ENCODE assay signal across 8 cellular contexts in the genomic region with DNA sequence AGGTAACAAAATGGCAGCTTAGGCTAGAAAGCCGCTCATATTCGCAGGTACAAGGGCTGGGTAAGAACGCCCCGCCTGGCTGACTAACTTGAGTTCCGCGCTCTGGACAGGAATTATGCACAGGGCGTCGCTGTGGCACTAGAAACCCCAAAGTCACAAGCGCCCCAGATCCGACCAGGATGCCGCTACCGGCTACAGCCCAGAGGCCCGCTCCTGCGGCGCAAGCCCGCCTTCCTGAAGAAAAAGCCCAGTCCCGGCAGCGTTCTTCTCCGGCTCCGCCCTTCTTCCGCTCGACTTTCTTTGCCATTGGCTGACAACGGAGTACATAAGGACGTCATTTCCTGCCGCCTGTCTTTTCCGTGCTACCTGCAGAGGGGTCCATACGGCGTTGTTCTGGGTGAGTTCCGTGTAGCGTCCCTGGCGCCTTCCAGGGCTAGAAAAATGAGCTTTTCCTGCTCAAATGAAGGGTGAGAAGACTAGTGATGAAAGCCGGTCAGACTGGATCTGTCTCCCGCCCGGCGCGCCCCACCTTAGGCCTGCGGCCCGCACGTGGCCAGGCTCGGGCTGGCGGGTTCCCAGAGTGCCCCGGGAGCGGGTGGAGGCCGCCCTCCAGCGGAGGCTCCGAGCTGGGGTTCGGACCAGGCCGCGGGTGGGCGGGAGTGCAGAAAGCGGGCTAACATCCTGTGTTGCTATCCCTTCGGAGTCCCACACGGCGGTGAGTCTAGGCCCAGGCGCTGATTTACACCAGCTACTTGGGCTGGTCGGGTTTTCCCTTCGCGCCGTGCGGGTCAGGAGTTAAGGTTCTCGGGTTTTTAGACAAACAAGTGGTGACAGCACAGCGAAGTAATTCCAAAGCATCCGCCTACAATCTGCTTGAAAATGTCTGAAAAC. TPM values are rescaled to one million over a fixed set of nuclear protein-coding genes. Genes with fewer than 3 reads are reported as not detected.
DNase-seq lines count a peak whose midpoint lies in the region; ATAC-seq, FAIRE-seq and TF ChIP-seq lines count a peak whose summit lies in the region.

TSS of gene RPSA (plus strand) at position 353 of the 891 bp plus-strand sequence. CDS start 934 bp downstream, outside the sequence.

- peaks cover 37% of the 10 kb centered on the region for H3K79me2 ChIP-seq in HepG2 (ENCODE audit: insufficient read depth, low read length)

- TF ChIP-seq POLR2A in HepG2 (IDR thresholded peaks at IDR 0.05; ENCODE audit: insufficient read depth in 1 of 2, low read depth in 2 of 2, low read length in 2 of 2) = peak; percentile 98 to 99

- no peaks in the 10 kb centered on the region for H3K9me3 Mint-ChIP-seq in CD4-positive, alpha-beta memory T cell

- intact Hi-C loops in CD4-positive, alpha-beta memory T cell (cut with micrococcal nuclease) = loop anchor here (1.0 to 10.0 kb wide), 7 partner anchors 22 to 1272 kb away; partner anchors contain the start of genes ACAA1, EIF1B, MYD88 and WDR48
- intact Hi-C loops in HepG2 (cut with micrococcal nuclease; ENCODE audit: unreplicated experiment) = loop anchor here (2.0 kb wide), 1 partner anchor 22 kb away; no protein-coding TSS in a partner anchor

- CTCF ChIA-PET in CD4-positive, alpha-beta memory T cell (lab: Charles Lee; ENCODE audit: partially characterized antibody) = interaction anchor here (0.8 to 5.6 kb wide), 11 partner anchors 10 to 1242 kb away, joined by 3 to 48 read pairs (median 4); no protein-coding TSS in a partner anchor
- CTCF ChIA-PET in HepG2 (lab: Yijun Ruan, JAX; ENCODE audit: low intra/inter-chr PET ratio, low total read pairs) = no interaction called here

- H3K9ac ChIP-seq in HepG2 (ENCODE audit: insufficient read depth, low read depth, low read length) = peak within 1 kb of the TSS; percentile 96

- peak within 1 kb of the TSS; percentile 81 for H3K27ac ChIP-seq in CD4-positive, alpha-beta memory T cell (ENCODE audit: low read depth, low read length)
- peak within 1 kb of the TSS; percentile 91 for H3K27ac ChIP-seq in HepG2 (ENCODE audit: extremely low read length, insufficient read depth, low read length)

- peak within 1 kb of the TSS; percentile 88 to 99 (median 96) for H3K4me3 Mint-ChIP-seq in CD4-positive, alpha-beta memory T cell

- TSS peak; percentile 71 for BruUV-seq in HepG2 (replicated peaks; lab: Mats Ljungman, UMichigan)

- DNase-seq in CD4-positive, alpha-beta memory T cell = peak; percentile 91 to 99 (median 99)
- DNase-seq in NCI-H82 (lab: John Stamatoyannopoulos, UW) (peak; percentile 98), dermis microvascular lymphatic vessel endothelial cell (ENCODE audit: low read depth in 2 of 2) (peak; percentile 93 to 97), HepG2 (ENCODE audit: low spot score) (peak; percentile 96)
- DNase-seq in activated CD4-positive, alpha-beta T cell treated with anti-CD3 and anti-CD28 coated beads, Interleukin-2, amount 50 U/mL, for 48 hours = peak; percentile 95 to 97
- peak; percentile 90 for DNase-seq in stimulated activated CD4-positive, alpha-beta T cell treated with anti-CD3 and anti-CD28 coated beads, Interleukin-4, amount 100 ng/mL, for 1 hour

- H3K4me3 ChIP-seq in CD4-positive, alpha-beta memory T cell (ENCODE audit: low read length in 2 of 2) = peak within 1 kb of the TSS; percentile 31 to 72
- H3K4me3 ChIP-seq in HepG2 (replicated peaks in 1 of 3; ENCODE audit: insufficient read depth in 1 of 3, low read depth in 2 of 3, low read length in 3 of 3) = peak within 1 kb of the TSS; percentile 82 to 94 (median 93)

- peak; percentile 70 for TF ChIP-seq CTCF in HepG2 (CRISPR knock-in tag; IDR thresholded peaks at IDR 0.05)

- peak; percentile 95 for ATAC-seq in GM19438 (IDR thresholded peaks at IDR 0.05; ENCODE audit: low read depth, unreplicated experiment)
- ATAC-seq in HG03575 (IDR thresholded peaks at IDR 0.05; ENCODE audit: extremely low read depth, insufficient number of reproducible peaks, low FRiP score, unreplicated experiment) = peak; percentile 89
- ATAC-seq in HepG2 = peak; percentile 94

- H3K36me3 Mint-ChIP-seq in CD4-positive, alpha-beta memory T cell = peaks cover 29 to 50% of the 10 kb centered on the region in 2 donors

- 0% methylated on average over 23 of the region's 63 CpGs for WGBS in HepG2 (ENCODE audit: low lambda C conversion rate)

- no peak for TF ChIP-seq EP300 in HepG2 (IDR thresholded peaks at IDR 0.05; ENCODE audit: low read depth in 2 of 2, low read length in 2 of 2)
- no peak for TF ChIP-seq EP300 in HepG2 (CRISPR knock-in tag; IDR thresholded peaks at IDR 0.05; ENCODE audit: borderline replicate concordance)

- in situ Hi-C loops in HepG2 (cut with HindIII; ENCODE audit: extremely low pct_ligation_motif_present, low pct_unique_long_range_greater_than_20kb) = no loop called here

- TF ChIP-seq RAD21 in HepG2 (CRISPR knock-in tag; IDR thresholded peaks at IDR 0.05) = peak; percentile 22

- H4K20me1 ChIP-seq in HepG2 (ENCODE audit: insufficient read depth, low read length) = peaks cover 34% of the 10 kb centered on the region

- H3K27ac Mint-ChIP-seq in CD4-positive, alpha-beta memory T cell = peak within 1 kb of the TSS; percentile 88 to 99 (median 98)

- H3K9me3 ChIP-seq in CD4-positive, alpha-beta memory T cell (ENCODE audit: control insufficient read depth in 1 of 2, low read length in 2 of 2) = no peaks in the 10 kb centered on the region
- no peaks in the 10 kb centered on the region for H3K9me3 ChIP-seq in HepG2 (ENCODE audit: low read length)

- no peaks in the 10 kb centered on the region for H3K27me3 Mint-ChIP-seq in CD4-positive, alpha-beta memory T cell

- peak within 1 kb of the TSS; percentile 64 for H2AFZ ChIP-seq in HepG2 (ENCODE audit: low read length)

- peaks cover 30 to 54% (median 43%) of the 10 kb centered on the region in 4 donors for H3K4me1 Mint-ChIP-seq in CD4-positive, alpha-beta memory T cell

- peak; percentile 89 for FAIRE-seq in HepG2 (lab: Jason Lieb, UNC)

- H3K36me3 ChIP-seq in CD4-positive, alpha-beta memory T cell (ENCODE audit: insufficient read depth, low read length) = peaks cover 31% of the 10 kb centered on the region
- peaks cover 14 to 37% of the 10 kb centered on the region in 2 experiments for H3K36me3 ChIP-seq in HepG2 (replicated peaks in 1 of 2; ENCODE audit: control insufficient read depth in 1 of 2, insufficient read depth in 2 of 2, low read length in 2 of 2)

- peaks cover 47% of the 10 kb centered on the region for H3K4me1 ChIP-seq in CD4-positive, alpha-beta memory T cell (ENCODE audit: insufficient read depth, low read length)
- H3K4me1 ChIP-seq in HepG2 (ENCODE audit: insufficient read depth, low read length) = peaks cover 76% of the 10 kb centered on the region

- no peaks in the 10 kb centered on the region for H3K27me3 ChIP-seq in CD4-positive, alpha-beta memory T cell (ENCODE audit: insufficient read depth, low read length)
- H3K27me3 ChIP-seq in HepG2 (ENCODE audit: control insufficient read depth in 1 of 2, insufficient read depth in 2 of 2, low read length in 2 of 2) = no peaks in the 10 kb centered on the region; a peak in 1 of 5 replicates

- peak within 1 kb of the TSS; percentile 97 for H3K4me2 ChIP-seq in HepG2 (ENCODE audit: low read depth, low read length)

- POLR2A ChIA-PET in CD4-positive, alpha-beta memory T cell (lab: Charles Lee; ENCODE audit: partially characterized antibody) = interaction anchor here (0.5 to 5.4 kb wide), 18 partner anchors 8 to 1793 kb away, joined by 3 to 75 read pairs (median 4); partner anchors contain the start of genes CTNNB1, GORASP1, OXSR1 and SCN11A
- POLR2A ChIA-PET in HepG2 (lab: Yijun Ruan, JAX) = interaction anchor here (0.6 to 3.7 kb wide), 8 partner anchors 8 to 1044 kb away, joined by 3 to 19 read pairs (median 5); no protein-coding TSS in a partner anchor

TF ChIP-seq in HepG2, 621 proteins besides CTCF, POLR2A, EP300 and RAD21 (continues in another document):
- 0 out of 2 replicates have a peak, but pooled peaks have one; percentile 31 for TF ChIP-seq ZNF180 (CRISPR knock-in tag; IDR thresholded peaks at IDR 0.05; ENCODE audit: borderline replicate concordance, low read depth)
- TF ChIP-seq ZNF24 (IDR thresholded peaks at IDR 0.05) = no peak
- TF ChIP-seq ZNF343 (CRISPR knock-in tag; IDR thresholded peaks at IDR 0.05) = peak; percentile 77

RNA-seq across cellular contexts. Expression of gene RPSA, which starts in this region (rescaled TPM):
- total RNA-seq in CD4-positive, alpha-beta memory T cell = 1,000 to 10,000 TPM; 1,582 to 1,688 TPM
- 1,000 to 10,000 TPM; 1,062 to 1,312 TPM for polyA plus RNA-seq in CD4-positive, alpha-beta memory T cell
- total RNA-seq in dermis microvascular lymphatic vessel endothelial cell (931 and 1,204 TPM in 2 replicates), HepG2 (2016; rRNA removed; fragmentation: Illumina TruSeq; extraction: Trizol) (1,683 and 1,960 TPM in 2 replicates)
- 4,234 and 4,880 TPM in 2 replicates for total RNA-seq in HepG2 (2016; cell fraction: cytosol; rRNA removed; fragmentation: Illumina TruSeq; extraction: Trizol; ENCODE audit: low read depth)
- total RNA-seq in HepG2 (2016; cell fraction: insoluble cytoplasmic fraction; rRNA removed; fragmentation: Illumina TruSeq; extraction: Trizol) = 1,681 and 2,033 TPM in 2 replicates
- 4,469 and 4,736 TPM in 2 replicates for total RNA-seq in HepG2 (2016; cell fraction: membrane; rRNA removed; fragmentation: Illumina TruSeq; extraction: Trizol)
- 671 and 721 TPM in 2 replicates for total RNA-seq in HepG2 (2016; cell fraction: nucleus; rRNA removed; fragmentation: Illumina TruSeq; extraction: Trizol)
- polyA plus RNA-seq in HepG2 (2011; rRNA removed) = 2,662 and 3,226 TPM in 2 replicates
- polyA plus RNA-seq in HepG2 (2011; cell fraction: cytosol; rRNA removed) = 2,617 and 3,480 TPM in 2 replicates
- 707 and 717 TPM in 2 replicates for polyA plus RNA-seq in HepG2 (2011; cell fraction: nucleus; rRNA removed)
- polyA plus RNA-seq in HepG2 (2012) = 1,399 and 1,552 TPM in 2 replicates
- 5,088 and 5,753 TPM in 2 replicates for polyA plus RNA-seq in HepG2 (2016; cell fraction: cytosol; fragmentation: Illumina TruSeq; extraction: Trizol; ENCODE audit: low read depth)
- polyA plus RNA-seq in HepG2 (2016; cell fraction: insoluble cytoplasmic fraction; fragmentation: Illumina TruSeq; extraction: Trizol; ENCODE audit: low read depth) = 1,997 and 2,058 TPM in 2 replicates
- 4,231 and 4,512 TPM in 2 replicates for polyA plus RNA-seq in HepG2 (2016; cell fraction: membrane; fragmentation: Illumina TruSeq; extraction: Trizol; ENCODE audit: low read depth)
- 1,039 and 1,069 TPM in 2 replicates for polyA plus RNA-seq in HepG2 (2016; cell fraction: nucleus; fragmentation: Illumina TruSeq; extraction: Trizol; ENCODE audit: insufficient read depth, low read depth)
- polyA minus RNA-seq in HepG2 (2011; rRNA and poly(A)+ RNA removed; ENCODE audit: low replicate concordance) = 1,437 and 2,324 TPM in 2 replicates
- polyA minus RNA-seq in HepG2 (2011; cell fraction: cytosol; rRNA and poly(A)+ RNA removed) = 460 and 463 TPM in 2 replicates
- 336 and 408 TPM in 2 replicates for polyA minus RNA-seq in HepG2 (2011; cell fraction: nucleus; rRNA and poly(A)+ RNA removed)

Comparison
In these comparisons a context has a peak if more than half of its experiments do, and no peak if none do; other contexts are left out.
1. Peak in every context shown above with its lines: DNase-seq, ATAC-seq, H3K4me3 ChIP-seq and H3K27ac ChIP-seq.